ENCODE assay signal across 8 cellular contexts in genomic region chrX:123732679-123733363, GRCh38. TPM values are rescaled to one million over a fixed set of nuclear protein-coding genes. Genes with fewer than 3 reads are reported as not detected.
DNase-seq lines count a peak whose midpoint lies in the region; ATAC-seq and TF ChIP-seq lines count a peak whose summit lies in the region.

Gene THOC2, minus strand, starts transcription at chrX:123733052. Its CDS starts 30 bp downstream, at chrX:123733022.

- no peaks in the 10 kb centered on the region for H3K27me3 ChIP-seq in prostate gland (replicated peaks; ENCODE audit: insufficient read depth)

- H3K4me3 Mint-ChIP-seq in T-helper 1 cell treated with Interleukin-12 subunit alpha and Interleukin-12 subunit beta and Interleukin-4 antibody, amounts not matched to agents 30 μg/mL and 1 μg/mL, for 36 hours, result peak within 1 kb of the TSS; percentile 90

- peak within 1 kb of the TSS; percentile 91 for H3K27ac Mint-ChIP-seq in T-helper 1 cell treated with Interleukin-12 subunit alpha and Interleukin-12 subunit beta and Interleukin-4 antibody, amounts not matched to agents 30 μg/mL and 1 μg/mL, for 36 hours

- no peaks in the 10 kb centered on the region for H3K27me3 Mint-ChIP-seq in T-helper 1 cell treated with Interleukin-12 subunit alpha and Interleukin-12 subunit beta and Interleukin-4 antibody, amounts not matched to agents 30 μg/mL and 1 μg/mL, for 36 hours (ENCODE audit: low read depth)

- intact Hi-C loops in left ventricle myocardium superior (cut with micrococcal nuclease) (no loop called here), prostate gland (cut with DNase I) (no loop called here)

- DNase-seq in GM13976 (ENCODE audit: low spot score), result peak; percentile 81
- DNase-seq in NCI-H146 (lab: John Stamatoyannopoulos, UW), result peak; percentile 91
- peak in 55 of 56 donors; percentile 2 to 87 (median 60) for DNase-seq in amygdala (lab: John Stamatoyannopoulos, UW)
- DNase-seq in left ventricle myocardium superior, result peak; percentile 91
- DNase-seq in prostate gland (ENCODE audit: low spot score), result peak; percentile 69

- H3K36me3 Mint-ChIP-seq in T-helper 1 cell treated with Interleukin-12 subunit alpha and Interleukin-12 subunit beta and Interleukin-4 antibody, amounts not matched to agents 30 μg/mL and 1 μg/mL, for 36 hours (ENCODE audit: low read depth), result peaks cover 1% of the 10 kb centered on the region

- peaks cover 26% of the 10 kb centered on the region for H3K4me1 Mint-ChIP-seq in T-helper 1 cell treated with Interleukin-12 subunit alpha and Interleukin-12 subunit beta and Interleukin-4 antibody, amounts not matched to agents 30 μg/mL and 1 μg/mL, for 36 hours (ENCODE audit: low read depth)

- no peak for TF ChIP-seq CTCF in GM13976 (IDR thresholded peaks at IDR 0.05; ENCODE audit: borderline replicate concordance, control extremely low read depth, extremely low read depth, insufficient read depth, missing control alignments)
- peak in 2 of 4 experiments; percentile 42 to 43 for TF ChIP-seq CTCF in prostate gland (IDR thresholded peaks at IDR 0.05)

- peak; percentile 84 for ATAC-seq in HG02852 (IDR thresholded peaks at IDR 0.05; ENCODE audit: unreplicated experiment)
- peak; percentile 99 for ATAC-seq in left ventricle myocardium superior

- H3K4me1 ChIP-seq in prostate gland (replicated peaks) (no peaks in the 10 kb centered on the region), urinary bladder (ENCODE audit: insufficient read depth) (no peaks in the 10 kb centered on the region)

- peak within 1 kb of the TSS; percentile 54 to 55 for H3K4me3 ChIP-seq in prostate gland
- peak within 1 kb of the TSS; percentile 67 for H3K4me3 ChIP-seq in urinary bladder (ENCODE audit: low read depth, low read length)

- in situ Hi-C loops in GM13976 (cut with MboI; ENCODE audit: low sequenced_read_pairs, unreplicated experiment), result no loop called here

- H3K36me3 ChIP-seq in prostate gland, result no peaks in the 10 kb centered on the region
- no peaks in the 10 kb centered on the region for H3K36me3 ChIP-seq in urinary bladder (ENCODE audit: insufficient read depth)

- WGBS in prostate gland, result 4% methylated on average over 11 of the region's 48 CpGs
- under 1% methylated on average over 48 of the region's 48 CpGs for WGBS in urinary bladder

- H3K27ac ChIP-seq in prostate gland (peak within 1 kb of the TSS; percentile 80 to 84), urinary bladder (ENCODE audit: low read depth) (peak within 1 kb of the TSS; percentile 74)

- no peaks in the 10 kb centered on the region for H3K9me3 ChIP-seq in prostate gland

- no peaks in the 10 kb centered on the region for H3K9me3 Mint-ChIP-seq in T-helper 1 cell treated with Interleukin-12 subunit alpha and Interleukin-12 subunit beta and Interleukin-4 antibody, amounts not matched to agents 30 μg/mL and 1 μg/mL, for 36 hours

- TF ChIP-seq POLR2A in prostate gland (IDR thresholded peaks at IDR 0.05), result peak; percentile 21

RNA-seq across cellular contexts. Expression of gene THOC2, which starts in this region (rescaled TPM):
- 27.6 TPM for total RNA-seq in left ventricle myocardium superior
- total RNA-seq in prostate gland, result 10 to 100 TPM; 48.0 to 76.2 TPM
- total RNA-seq in urinary bladder, result 213 TPM
- polyA plus RNA-seq in urinary bladder, result 33.6 TPM

Comparison
In these comparisons a context has a peak if more than half of its experiments do, and no peak if none do; other contexts are left out.
1. Peak in every context shown above with its lines: DNase-seq, ATAC-seq, H3K4me3 ChIP-seq and H3K27ac ChIP-seq.